ENCODE assay signal across 8 cellular contexts in the genomic region with DNA sequence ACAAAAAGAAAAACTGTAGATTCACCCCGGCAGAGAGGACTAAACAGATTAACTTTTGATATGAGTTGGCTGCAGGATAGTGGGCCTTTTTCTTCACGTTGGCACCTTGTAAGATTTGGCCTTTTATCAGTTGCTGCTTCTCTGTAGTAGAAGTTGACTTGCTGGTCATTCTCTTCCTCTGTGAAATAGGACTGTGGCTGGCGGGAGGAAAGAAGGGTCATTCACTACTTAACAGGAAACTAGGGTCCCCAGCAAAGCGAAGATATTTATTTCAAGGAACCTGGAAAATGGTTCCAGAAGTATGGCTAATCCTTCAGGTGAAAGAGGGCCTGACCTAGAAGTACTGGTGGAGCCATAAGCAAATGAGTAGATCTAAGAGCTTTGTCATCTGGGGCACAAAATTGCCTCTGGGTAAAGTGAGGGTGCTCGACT. TPM values are rescaled to one million over a fixed set of nuclear protein-coding genes. Genes with fewer than 3 reads are reported as not detected.
DNase-seq lines count a peak whose midpoint lies in the region; ATAC-seq, FAIRE-seq and TF ChIP-seq lines count a peak whose summit lies in the region.

No MANE protein-coding gene starts in this region.

- no peak for ATAC-seq in T-cell (replicated peaks in 1 of 4)
- ATAC-seq in HG03521 (IDR thresholded peaks at IDR 0.05; ENCODE audit: unreplicated experiment): no peak

- peak overlapping the region; percentile 91 for H3K4me3 ChIP-seq in HAP-1
- peak overlapping the region; percentile 92 to 96 for H3K4me3 ChIP-seq in foreskin fibroblast (ENCODE audit: low read depth in 1 of 2, low read length in 2 of 2)
- H3K4me3 ChIP-seq in small intestine (ENCODE audit: low read depth in 1 of 2, low read length in 2 of 2): no peak overlapping the region

- POLR2A ChIA-PET in T-cell (lab: Charles Lee): no interaction called here

- H3K4me1 ChIP-seq in HAP-1 (peaks cover 11% of the 10 kb centered on the region), small intestine (ENCODE audit: control insufficient read depth in 2 of 2, insufficient read depth in 1 of 2, low read depth in 1 of 2, low read length in 1 of 2) (peaks cover 0 to 2% of the 10 kb centered on the region in 2 donors)

- DNase-seq in HAP-1 (ENCODE audit: low spot score in 2 of 2) (no peak), T-cell (no peak), foreskin fibroblast (no peak), small intestine (no peak), anterior cingulate cortex (lab: John Stamatoyannopoulos, UW) (no peak), H54 (ENCODE audit: insufficient read length, low spot score) (no peak), hippocampal formation (lab: John Stamatoyannopoulos, UW) (no peak)

- no peak for FAIRE-seq in small intestine (lab: Jason Lieb, UNC)
- no peak for FAIRE-seq in H54 (lab: Jason Lieb, UNC)

- TF ChIP-seq POLR2A in H54 (IDR thresholded peaks at IDR 0.05; ENCODE audit: low read depth, low read length): no peak

- peaks cover 23% of the 10 kb centered on the region for H3K36me3 Mint-ChIP-seq in T-cell

- peaks cover 0 to 4% (median 0%) of the 10 kb centered on the region in 3 donors for H3K9me3 Mint-ChIP-seq in T-cell

- TF ChIP-seq CTCF in foreskin fibroblast (IDR thresholded peaks at IDR 0.05; ENCODE audit: low read depth, low read length): no peak

- peaks cover 38% of the 10 kb centered on the region for H3K36me3 ChIP-seq in HAP-1 (replicated peaks)
- peaks cover 4 to 7% of the 10 kb centered on the region in 2 donors for H3K36me3 ChIP-seq in small intestine (ENCODE audit: control insufficient read depth in 2 of 2, insufficient read depth in 2 of 2, low read length in 2 of 2)

- peak overlapping the region; percentile 87 to 95 (median 95) for H3K4me3 Mint-ChIP-seq in T-cell

- peak overlapping the region; percentile 88 to 90 for H3K27ac Mint-ChIP-seq in T-cell

- H3K4me1 Mint-ChIP-seq in T-cell: peaks cover 20 to 29% (median 26%) of the 10 kb centered on the region in 3 donors

- no peaks in the 10 kb centered on the region for H3K9me3 ChIP-seq in HAP-1
- H3K9me3 ChIP-seq in small intestine (ENCODE audit: control insufficient read depth, low read depth): no peaks in the 10 kb centered on the region

- in situ Hi-C loops in HAP-1 (cut with MboI; ENCODE audit: low sequenced_read_pairs): no loop called here

- 47 to 63% (median 59%) methylated on average over 5 of the region's 5 CpGs for WGBS in small intestine, 3 donors

- no peaks in the 10 kb centered on the region for H3K27me3 ChIP-seq in HAP-1 (ENCODE audit: low read depth)
- no peaks in the 10 kb centered on the region for H3K27me3 ChIP-seq in small intestine (ENCODE audit: control insufficient read depth in 2 of 2, insufficient read depth in 2 of 2, low read length in 2 of 2)

- peak overlapping the region; percentile 96 for H3K27ac ChIP-seq in small intestine (ENCODE audit: low read depth in 1 of 2, low read length in 1 of 2)

- no peaks in the 10 kb centered on the region for H3K27me3 Mint-ChIP-seq in T-cell

- CTCF ChIA-PET in T-cell (lab: Charles Lee): no interaction called here

RNA-seq across cellular contexts. Expression of gene ATP5MC3, which starts 0.4 kb away (rescaled TPM):
- 10 to 100 TPM; 74.4 to 91.3 (median 89.4) TPM for total RNA-seq in T-cell
- polyA plus RNA-seq in small intestine: 1,000 to 10,000 TPM in 1 of 3 donors, 100 to 1,000 TPM in 2; 716 to 1,066 (median 841) TPM

RNA-seq across cellular contexts. Expression of gene ATF2, which starts 13.9 kb away (rescaled TPM):
- total RNA-seq in T-cell: 10 to 100 TPM; 49.1 to 57.0 (median 52.9) TPM
- 10 to 100 TPM; 11.6 to 15.0 (median 11.6) TPM for polyA plus RNA-seq in small intestine

Comparison
In these comparisons a context has a peak if more than half of its experiments do, and no peak if none do; other contexts are left out.
1. H3K4me3 ChIP-seq: peak in HAP-1 (single experiment) and foreskin fibroblast (2 of 2); none in small intestine (0 of 2).